27 cellular contexts compared by ENCODE assay signal in genomic region chr14:64475585-64476273, GRCh38. TPM values are rescaled to one million over a fixed set of nuclear protein-coding genes. Genes with fewer than 3 reads are reported as not detected.
DNase-seq lines count a peak whose midpoint lies in the region; ATAC-seq, FAIRE-seq and TF ChIP-seq lines count a peak whose summit lies in the region.
"Had no signal": no experiment of that assay in that cellular context is flagged by ENCODE, and none has a peak within 500 bp of the region (broad histone marks: within the 10 kb centered on the region; RNA-seq: fewer than 3 reads in every experiment).

No MANE protein-coding gene starts in this region.

- no peak overlapping the region for H3K4ac ChIP-seq in H1 (replicated peaks; ENCODE audit: insufficient read length, low read depth, low read length)

- TF ChIP-seq POLR2A in H1 (IDR thresholded peaks at IDR 0.05; ENCODE audit: control extremely low read depth in 1 of 2, low read depth in 2 of 2, low read length in 2 of 2) = no peak

- CTCF ChIA-PET in H1 (lab: Charles Lee; ENCODE audit: partially characterized antibody) = interaction anchor here (0.6 to 1.5 kb wide), 6 partner anchors 9 to 132 kb away, joined by 3 to 5 read pairs (median 4); no protein-coding TSS in a partner anchor

- no peaks in the 10 kb centered on the region for H3K79me1 ChIP-seq in H1 (ENCODE audit: low read depth, low read length)

- no peak overlapping the region for H3K23ac ChIP-seq in H1 (ENCODE audit: insufficient read length)

- no peak overlapping the region for H3K9ac ChIP-seq in H1 (replicated peaks in 1 of 4; ENCODE audit: extremely low read depth in 1 of 4, low read depth in 3 of 4, low read length in 3 of 4)
- H3K9ac ChIP-seq: BLaER1 treated with 17β-estradiol and CSF1 and Interleukin-3, amounts not matched to agents 10 nM and 100 nM had no signal

- H3K36me3 Mint-ChIP-seq in activated CD4-positive, alpha-beta T cell treated with anti-CD3 and anti-CD28 coated beads, Interleukin-2, amount 10 ng/mL, durations not matched to agents 24 days and 14 days (ENCODE audit: low read depth) = peaks cover 13% of the 10 kb centered on the region
- peaks cover 6% of the 10 kb centered on the region for H3K36me3 Mint-ChIP-seq in nephron progenitor cell (ENCODE audit: low read depth)

- ATAC-seq in HG03108 (IDR thresholded peaks at IDR 0.05; ENCODE audit: unreplicated experiment) (no peak), HG03460 (IDR thresholded peaks at IDR 0.05; ENCODE audit: unreplicated experiment) (no peak)

- TF ChIP-seq EP300 in H1 (IDR thresholded peaks at IDR 0.05; ENCODE audit: borderline replicate concordance in 1 of 2, low read depth in 2 of 2, low read length in 2 of 2) = no peak

- H2AK5ac ChIP-seq in H1 (ENCODE audit: low read depth, low read length) = peak overlapping the region; percentile 14; the same call in 1 of the 2 replicates

- H3K4me3 ChIP-seq in H1 (ENCODE audit: extremely low read depth in 1 of 4, insufficient read depth in 2 of 4, low read depth in 3 of 4, low read length in 4 of 4) = no peak overlapping the region
- H3K4me3 ChIP-seq: BLaER1 treated with 17β-estradiol and CSF1 and Interleukin-3, amounts not matched to agents 10 nM and 100 nM; PC-9; SK-N-MC had no signal

- no peak overlapping the region for H3K4me3 Mint-ChIP-seq in activated CD4-positive, alpha-beta T cell treated with anti-CD3 and anti-CD28 coated beads, Interleukin-2, amount 10 ng/mL, durations not matched to agents 24 days and 14 days
- H3K4me3 Mint-ChIP-seq in nephron progenitor cell = no peak overlapping the region
- H3K4me3 Mint-ChIP-seq: CD4-positive, alpha-beta memory T cell had no signal

- no peak overlapping the region for H2BK12ac ChIP-seq in H1 (ENCODE audit: low read depth, low read length)

- intact Hi-C loops in activated CD4-positive, alpha-beta T cell treated with anti-CD3 and anti-CD28 coated beads, Interleukin-2, amount 10 ng/mL, durations not matched to agents 24 days and 14 days (cut with micrococcal nuclease) = loop anchor here (5.0 kb wide), 1 partner anchor 43 kb away; no protein-coding TSS in a partner anchor

- H3K79me2 ChIP-seq in H1 (ENCODE audit: control insufficient read depth in 1 of 2, insufficient read depth in 2 of 2, low read length in 2 of 2) = no peaks in the 10 kb centered on the region

- no peak overlapping the region for H2BK120ac ChIP-seq in H1 (replicated peaks; ENCODE audit: low read depth, low read length)

- H2BK15ac ChIP-seq in H1 (ENCODE audit: low read length) = no peak overlapping the region

- no peak overlapping the region for H3K27ac Mint-ChIP-seq in activated CD4-positive, alpha-beta T cell treated with anti-CD3 and anti-CD28 coated beads, Interleukin-2, amount 10 ng/mL, durations not matched to agents 24 days and 14 days
- H3K27ac Mint-ChIP-seq in nephron progenitor cell = peak overlapping the region; percentile 83
- H3K27ac Mint-ChIP-seq: CD4-positive, alpha-beta memory T cell had no signal

- H3K9me3 Mint-ChIP-seq in activated CD4-positive, alpha-beta T cell treated with anti-CD3 and anti-CD28 coated beads, Interleukin-2, amount 10 ng/mL, durations not matched to agents 24 days and 14 days = no peaks in the 10 kb centered on the region
- no peaks in the 10 kb centered on the region for H3K9me3 Mint-ChIP-seq in nephron progenitor cell
- H3K9me3 Mint-ChIP-seq: CD4-positive, alpha-beta memory T cell had no signal

- TF ChIP-seq CTCF in D721Med (IDR thresholded peaks at IDR 0.05; ENCODE audit: insufficient read depth, missing control alignments) = no peak
- TF ChIP-seq CTCF in H1 (IDR thresholded peaks at IDR 0.05; ENCODE audit: control extremely low read depth in 1 of 3, insufficient read depth in 1 of 3, low read depth in 1 of 3, low read length in 3 of 3) = no peak
- TF ChIP-seq CTCF in nephron progenitor cell (IDR thresholded peaks at IDR 0.05) = no peak

- H4K20me1 ChIP-seq in H1 (replicated peaks in 1 of 2; ENCODE audit: control insufficient read depth in 1 of 2, insufficient read depth in 2 of 2, low read length in 2 of 2) = peaks cover 2 to 3% of the 10 kb centered on the region in 2 experiments

- H3K27me3 ChIP-seq in H1 (replicated peaks in 1 of 4; ENCODE audit: control insufficient read depth in 3 of 4, extremely low read depth in 1 of 4, insufficient read depth in 3 of 4, low read length in 3 of 4) = no peaks in the 10 kb centered on the region
- H3K27me3 ChIP-seq: BLaER1 treated with 17β-estradiol and CSF1 and Interleukin-3, amounts not matched to agents 10 nM and 100 nM had no signal

- no peak overlapping the region for H3K27ac ChIP-seq in H1 (ENCODE audit: low read depth, low read length)
- H3K27ac ChIP-seq: BLaER1 treated with 17β-estradiol and CSF1 and Interleukin-3, amounts not matched to agents 10 nM and 100 nM; PC-9; SK-N-MC had no signal

- FAIRE-seq in D721Med (lab: Jason Lieb, UNC) = peak; percentile 6
- FAIRE-seq in H1 (lab: Jason Lieb, UNC) = no peak
- FAIRE-seq: GM19239, H54 had no signal

- H2AFZ ChIP-seq in H1 (ENCODE audit: low read length) = no peak overlapping the region
- H2AFZ ChIP-seq: PC-9 had no signal

- 93% methylated on average over 8 of the region's 8 CpGs; no CpG with 5 or more reads in 1 of the 2 experiments for WGBS in H1 (ENCODE audit: extremely low coverage in 1 of 2, insufficient coverage in 1 of 2, insufficient read length in 1 of 2, insufficient replicate concordance in 2 of 2, low coverage in 1 of 2, low lambda C conversion rate in 2 of 2, missing lambda C conversion rate in 1 of 2), 2 experiments

- DNase-seq in activated CD4-positive, alpha-beta T cell treated with anti-CD3 and anti-CD28 coated beads, Interleukin-2, amount 10 ng/mL, durations not matched to agents 24 days and 14 days = peak; percentile 50
- DNase-seq in activated CD4-positive, alpha-beta T cell treated with anti-CD3 and anti-CD28 coated beads for 4 hours = no peak
- no peak for DNase-seq in D721Med (ENCODE audit: insufficient read length, low spot score)
- DNase-seq in H1 (ENCODE audit: low read depth in 1 of 2, low spot score in 2 of 2) = no peak
- DNase-seq in nephron progenitor cell = no peak
- DNase-seq in GM19238 (ENCODE audit: insufficient read length, low spot score) = no peak
- DNase-seq: 8988T; Calu3; CD4-positive, alpha-beta memory T cell; GDM1; KBM-7; MM.1S; NCI-H1092; NCI-H1436; NCI-H1930; NCI-H2227 treated with DMSO at 0.1 percent for 48 hours; NCI-H510A; NCI-H748 treated with DMSO at 0.1 percent for 48 hours; PC-9; RPMI8226; SHP77 treated with DMSO at 0.1 percent for 48 hours had no signal

- H3K4me1 Mint-ChIP-seq in activated CD4-positive, alpha-beta T cell treated with anti-CD3 and anti-CD28 coated beads, Interleukin-2, amount 10 ng/mL, durations not matched to agents 24 days and 14 days = peaks cover 7% of the 10 kb centered on the region
- peaks cover 12% of the 10 kb centered on the region for H3K4me1 Mint-ChIP-seq in nephron progenitor cell

- no peaks in the 10 kb centered on the region for H3K4me1 ChIP-seq in H1 (replicated peaks in 1 of 4; ENCODE audit: control insufficient read depth in 3 of 4, insufficient read depth in 4 of 4, low read length in 3 of 4)
- H3K4me1 ChIP-seq: BLaER1 treated with 17β-estradiol and CSF1 and Interleukin-3, amounts not matched to agents 10 nM and 100 nM had no signal

- POLR2A ChIA-PET in H1 (lab: Charles Lee; ENCODE audit: partially characterized antibody) = interaction anchor here (0.9 to 1.3 kb wide), 5 partner anchors 10 to 132 kb away, joined by 3 to 7 read pairs (median 3); partner anchors contain the start of genes AKAP5, HSPA2 and ZBTB1

- H3K4me2 ChIP-seq in H1 (ENCODE audit: insufficient read depth in 1 of 2, low read depth in 2 of 2, low read length in 2 of 2) = no peak overlapping the region
- H3K4me2 ChIP-seq: BLaER1 treated with 17β-estradiol and CSF1 and Interleukin-3, amounts not matched to agents 10 nM and 100 nM; PC-9 had no signal

- no peak overlapping the region for H4K91ac ChIP-seq in H1 (replicated peaks; ENCODE audit: insufficient read length, low read length)

- H3K9me3 ChIP-seq in H1 (ENCODE audit: insufficient read depth in 2 of 2, low read depth in 1 of 2, low read length in 1 of 2) = no peaks in the 10 kb centered on the region
- H3K9me3 ChIP-seq: BLaER1 treated with 17β-estradiol and CSF1 and Interleukin-3, amounts not matched to agents 10 nM and 100 nM had no signal

- H2BK20ac ChIP-seq in H1 (ENCODE audit: low read length) = no peak overlapping the region

- H3K27me3 Mint-ChIP-seq in activated CD4-positive, alpha-beta T cell treated with anti-CD3 and anti-CD28 coated beads, Interleukin-2, amount 10 ng/mL, durations not matched to agents 24 days and 14 days = no peaks in the 10 kb centered on the region
- H3K27me3 Mint-ChIP-seq in nephron progenitor cell (ENCODE audit: low read depth, poor library complexity) = peaks cover 3% of the 10 kb centered on the region
- H3K27me3 Mint-ChIP-seq: CD4-positive, alpha-beta memory T cell had no signal

- H2BK5ac ChIP-seq in H1 (ENCODE audit: low read depth, low read length) = no peak overlapping the region

- H3K23me2 ChIP-seq in H1 (ENCODE audit: low read depth, low read length) = no peaks in the 10 kb centered on the region

- no peak overlapping the region for H3K18ac ChIP-seq in H1 (ENCODE audit: extremely low read depth, low read length)

- no peak overlapping the region for H3K14ac ChIP-seq in H1 (ENCODE audit: insufficient read length)

- H3K56ac ChIP-seq in H1 (replicated peaks; ENCODE audit: insufficient read length, low read depth, low read length) = no peak overlapping the region

- no peaks in the 10 kb centered on the region for H3K36me3 ChIP-seq in H1 (ENCODE audit: control insufficient read depth in 2 of 4, insufficient read depth in 4 of 4, low read length in 3 of 4)

- TF ChIP-seq RAD21 in H1 (IDR thresholded peaks at IDR 0.05 in 1 of 2, conservative IDR thresholded peaks at IDR 0.05 in 1 of 2; ENCODE audit: low read depth in 2 of 2, low read length in 2 of 2) = no peak

- H4K8ac ChIP-seq in H1 (ENCODE audit: extremely low read depth, insufficient read depth, low read length) = no peak overlapping the region

- H4K5ac ChIP-seq in H1 (ENCODE audit: insufficient read length, low read depth, low read length) = no peak overlapping the region

RNA-seq across cellular contexts. Expression of gene AKAP5, which starts 10.4 kb away (rescaled TPM):
- 0.90 and 0.98 TPM in 2 replicates for total RNA-seq in activated CD4-positive, alpha-beta T cell treated with anti-CD3 and anti-CD28 coated beads, Interleukin-2, amount 10 ng/mL, durations not matched to agents 24 days and 14 days
- total RNA-seq in H1 (2021; fragmentation: NEBNext Ultra II Directional; extraction: Animal tissue kit (Norgen Biotek cat#: 25700)) = 3.5 and 3.8 TPM in 2 replicates
- polyA plus RNA-seq in H1 (2011; rRNA removed) = 0.36 and 0.50 TPM in 2 replicates
- polyA plus RNA-seq in H1 (2011; cell fraction: cytosol; rRNA removed) = 0.58 TPM
- polyA plus RNA-seq in H1 (2011; cell fraction: nucleus; rRNA removed) = 0.57 TPM
- 0.65 to 1.6 TPM (median 1.0 TPM) in 4 replicates for polyA plus RNA-seq in H1 (2012, experiment 1 of 2)
- polyA plus RNA-seq in H1 (2012, experiment 2 of 2) = 0.18 TPM
- polyA plus RNA-seq in H1 (2013, experiment 1 of 2) = 1.8 TPM
- 1.9 TPM for polyA plus RNA-seq in H1 (2013, experiment 2 of 2)
- 1.2 and 2.0 TPM in 2 replicates for polyA minus RNA-seq in H1 (2011; rRNA and poly(A)+ RNA removed)
- polyA minus RNA-seq in H1 (2011; cell fraction: cytosol; rRNA and poly(A)+ RNA removed) = 1.4 TPM
- 4.1 TPM for polyA minus RNA-seq in H1 (2011; cell fraction: nucleus; rRNA and poly(A)+ RNA removed)

RNA-seq across cellular contexts. Expression of gene ZBTB25, which starts 27.9 kb away (rescaled TPM):
- 21.8 and 22.2 TPM in 2 replicates for total RNA-seq in activated CD4-positive, alpha-beta T cell treated with anti-CD3 and anti-CD28 coated beads, Interleukin-2, amount 10 ng/mL, durations not matched to agents 24 days and 14 days
- total RNA-seq in H1 (2021; fragmentation: NEBNext Ultra II Directional; extraction: Animal tissue kit (Norgen Biotek cat#: 25700)) = 11.4 and 11.5 TPM in 2 replicates
- polyA plus RNA-seq in H1 (2011; rRNA removed) = 4.9 and 5.4 TPM in 2 replicates
- 4.8 TPM for polyA plus RNA-seq in H1 (2011; cell fraction: cytosol; rRNA removed)
- 8.1 TPM for polyA plus RNA-seq in H1 (2011; cell fraction: nucleus; rRNA removed)
- polyA plus RNA-seq in H1 (2012, experiment 1 of 2) = 4.5 to 6.6 TPM (median 5.3 TPM) in 4 replicates
- polyA plus RNA-seq in H1 (2012, experiment 2 of 2) = 0.80 TPM
- polyA plus RNA-seq in H1 (2013, experiment 1 of 2) = 5.0 TPM
- 4.8 TPM for polyA plus RNA-seq in H1 (2013, experiment 2 of 2)
- polyA minus RNA-seq in H1 (2011; rRNA and poly(A)+ RNA removed) = 20.0 and 23.2 TPM in 2 replicates
- polyA minus RNA-seq in H1 (2011; cell fraction: cytosol; rRNA and poly(A)+ RNA removed) = 8.3 TPM
- polyA minus RNA-seq in H1 (2011; cell fraction: nucleus; rRNA and poly(A)+ RNA removed) = 19.6 TPM

RNA-seq across cellular contexts. Expression of gene ZBTB1, which starts 28.8 kb away (rescaled TPM):
- total RNA-seq in activated CD4-positive, alpha-beta T cell treated with anti-CD3 and anti-CD28 coated beads, Interleukin-2, amount 10 ng/mL, durations not matched to agents 24 days and 14 days = 45.4 and 46.5 TPM in 2 replicates
- total RNA-seq in H1 (2021; fragmentation: NEBNext Ultra II Directional; extraction: Animal tissue kit (Norgen Biotek cat#: 25700)) = 27.5 and 27.9 TPM in 2 replicates
- 11.6 and 13.6 TPM in 2 replicates for polyA plus RNA-seq in H1 (2011; rRNA removed)
- polyA plus RNA-seq in H1 (2011; cell fraction: cytosol; rRNA removed) = 14.9 TPM
- 12.4 TPM for polyA plus RNA-seq in H1 (2011; cell fraction: nucleus; rRNA removed)
- polyA plus RNA-seq in H1 (2012, experiment 1 of 2) = 13.0 to 22.0 TPM (median 15.7 TPM) in 4 replicates
- polyA plus RNA-seq in H1 (2012, experiment 2 of 2) = 1.1 TPM
- 16.9 TPM for polyA plus RNA-seq in H1 (2013, experiment 1 of 2)
- polyA plus RNA-seq in H1 (2013, experiment 2 of 2) = 16.0 TPM
- 18.2 and 26.2 TPM in 2 replicates for polyA minus RNA-seq in H1 (2011; rRNA and poly(A)+ RNA removed)
- 18.5 TPM for polyA minus RNA-seq in H1 (2011; cell fraction: cytosol; rRNA and poly(A)+ RNA removed)
- polyA minus RNA-seq in H1 (2011; cell fraction: nucleus; rRNA and poly(A)+ RNA removed) = 37.6 TPM
